ENCODE assay signal across 8 cellular contexts in the genomic region with DNA sequence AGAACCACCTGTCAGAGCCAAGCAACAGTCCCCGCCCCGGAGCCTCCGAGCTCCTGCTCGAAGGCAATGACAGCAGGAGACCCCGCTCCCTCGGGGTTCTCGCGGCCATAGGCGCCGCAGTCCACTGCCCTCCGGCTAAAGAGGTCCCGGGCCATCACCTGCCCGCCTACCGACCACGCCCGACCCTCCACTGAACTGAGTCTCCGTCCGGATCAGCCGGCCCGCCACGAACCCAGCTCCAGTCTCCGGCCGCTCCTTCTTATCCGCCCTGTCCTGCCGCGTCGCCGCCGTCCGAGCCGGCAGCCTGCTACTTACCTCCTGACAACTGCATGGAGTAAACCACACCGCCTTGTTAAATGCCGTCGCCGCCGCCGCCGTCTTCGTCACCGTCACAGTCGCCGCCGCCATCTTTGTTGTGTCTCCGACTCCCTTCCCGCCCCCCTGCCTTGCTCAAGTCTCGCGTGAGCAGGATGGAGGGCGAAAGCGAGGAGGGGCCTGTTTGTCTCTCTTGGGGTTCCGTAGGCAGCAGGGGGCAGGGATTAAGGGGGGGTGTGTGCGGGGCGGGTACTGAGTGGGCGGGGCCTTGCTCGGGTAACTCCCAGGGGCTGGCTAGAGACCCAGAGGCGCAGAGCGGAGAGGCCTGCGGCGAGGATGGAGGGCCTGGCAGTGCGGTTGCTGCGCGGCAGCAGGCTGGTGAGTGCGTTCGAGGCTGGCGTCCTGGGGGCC. TPM values are rescaled to one million over a fixed set of nuclear protein-coding genes. Genes with fewer than 3 reads are reported as not detected.
DNase-seq lines count a peak whose midpoint lies in the region; ATAC-seq and TF ChIP-seq lines count a peak whose summit lies in the region.

TSS of gene ACADSB (plus strand) at position 628 of the 726 bp plus-strand sequence. CDS start at position 652, 24 bp downstream.
A gene with protein sequence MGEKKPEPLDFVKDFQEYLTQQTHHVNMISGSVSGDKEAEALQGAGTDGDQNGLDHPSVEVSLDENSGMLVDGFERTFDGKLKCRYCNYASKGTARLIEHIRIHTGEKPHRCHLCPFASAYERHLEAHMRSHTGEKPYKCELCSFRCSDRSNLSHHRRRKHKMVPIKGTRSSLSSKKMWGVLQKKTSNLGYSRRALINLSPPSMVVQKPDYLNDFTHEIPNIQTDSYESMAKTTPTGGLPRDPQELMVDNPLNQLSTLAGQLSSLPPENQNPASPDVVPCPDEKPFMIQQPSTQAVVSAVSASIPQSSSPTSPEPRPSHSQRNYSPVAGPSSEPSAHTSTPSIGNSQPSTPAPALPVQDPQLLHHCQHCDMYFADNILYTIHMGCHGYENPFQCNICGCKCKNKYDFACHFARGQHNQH (minus strand): TSS at position 417 of the 726 bp plus-strand sequence. CDS start 10,170 bp downstream, outside the sequence.

- peaks cover 43% of the 10 kb centered on the region for H3K4me1 Mint-ChIP-seq in activated T-helper 1 cell treated with anti-CD3 and anti-CD28 coated beads, Interleukin-12 subunit alpha, Interleukin-12 subunit beta, Interleukin-2, Interleukin-4 antibody, amounts not matched to agents 30 ng/mL and 10 ng/mL and 1 ng/mL, durations not matched to agents 14 hours and 24 hours and 36 hours (ENCODE audit: low read depth)
- H3K4me1 Mint-ChIP-seq in naive thymus-derived CD8-positive, alpha-beta T cell = peaks cover 30 to 67% (median 60%) of the 10 kb centered on the region in 4 donors
- peaks cover 19 to 30% of the 10 kb centered on the region in 2 donors for H3K4me1 Mint-ChIP-seq in stimulated activated naive B cell treated with anti-CD40 and anti-IgM and Interleukin-4, amounts not matched to agents 10 μg/mL and 1 μg/mL and 100 μg/mL, for 72 hours

- peak within 1 kb of the TSS; percentile 93 for H2AFZ ChIP-seq in fibroblast of lung (ENCODE audit: low read length)

- peaks cover 5% of the 10 kb centered on the region for H3K4me1 ChIP-seq in fibroblast of lung (ENCODE audit: control insufficient read depth, extremely low read depth, insufficient read depth, low read length)

- H3K36me3 ChIP-seq in fibroblast of lung (ENCODE audit: control insufficient read depth, insufficient read depth, low read length) = no peaks in the 10 kb centered on the region

- no peaks in the 10 kb centered on the region for H3K27me3 Mint-ChIP-seq in activated T-helper 1 cell treated with anti-CD3 and anti-CD28 coated beads, Interleukin-12 subunit alpha, Interleukin-12 subunit beta, Interleukin-2, Interleukin-4 antibody, amounts not matched to agents 30 ng/mL and 10 ng/mL and 1 ng/mL, durations not matched to agents 14 hours and 24 hours and 36 hours (ENCODE audit: insufficient read depth)
- no peaks in the 10 kb centered on the region for H3K27me3 Mint-ChIP-seq in naive thymus-derived CD8-positive, alpha-beta T cell
- no peaks in the 10 kb centered on the region for H3K27me3 Mint-ChIP-seq in stimulated activated naive B cell treated with anti-CD40 and anti-IgM and Interleukin-4, amounts not matched to agents 10 μg/mL and 1 μg/mL and 100 μg/mL, for 72 hours

- POLR2A ChIA-PET in naive thymus-derived CD8-positive, alpha-beta T cell (lab: Charles Lee) = interaction anchor here (0.6 to 4.4 kb wide), 13 partner anchors 9 to 1458 kb away, joined by 3 to 66 read pairs (median 6); partner anchors contain the start of genes BUB3, C10orf88, FAM24B and PSTK

- peak within 1 kb of the TSS; percentile 95 for H3K27ac Mint-ChIP-seq in activated T-helper 1 cell treated with anti-CD3 and anti-CD28 coated beads, Interleukin-12 subunit alpha, Interleukin-12 subunit beta, Interleukin-2, Interleukin-4 antibody, amounts not matched to agents 30 ng/mL and 10 ng/mL and 1 ng/mL, durations not matched to agents 14 hours and 24 hours and 36 hours
- peak within 1 kb of the TSS; percentile 99 to 100 (median 100) for H3K27ac Mint-ChIP-seq in naive thymus-derived CD8-positive, alpha-beta T cell
- peak within 1 kb of the TSS; percentile 99 for H3K27ac Mint-ChIP-seq in stimulated activated naive B cell treated with anti-CD40 and anti-IgM and Interleukin-4, amounts not matched to agents 10 μg/mL and 1 μg/mL and 100 μg/mL, for 72 hours

- peak within 1 kb of the TSS; percentile 96 for H3K4me2 ChIP-seq in fibroblast of lung (ENCODE audit: extremely low read depth, insufficient read depth, low read length)

- H3K79me2 ChIP-seq in fibroblast of lung (ENCODE audit: control insufficient read depth, insufficient read depth, low read length) = peaks cover 39% of the 10 kb centered on the region

- H3K9me3 Mint-ChIP-seq in activated T-helper 1 cell treated with anti-CD3 and anti-CD28 coated beads, Interleukin-12 subunit alpha, Interleukin-12 subunit beta, Interleukin-2, Interleukin-4 antibody, amounts not matched to agents 30 ng/mL and 10 ng/mL and 1 ng/mL, durations not matched to agents 14 hours and 24 hours and 36 hours = no peaks in the 10 kb centered on the region
- no peaks in the 10 kb centered on the region for H3K9me3 Mint-ChIP-seq in naive thymus-derived CD8-positive, alpha-beta T cell
- no peaks in the 10 kb centered on the region for H3K9me3 Mint-ChIP-seq in stimulated activated naive B cell treated with anti-CD40 and anti-IgM and Interleukin-4, amounts not matched to agents 10 μg/mL and 1 μg/mL and 100 μg/mL, for 72 hours

- peak within 1 kb of the TSS; percentile 85 to 100 (median 94) for H3K4me3 ChIP-seq in fibroblast of lung (replicated peaks in 1 of 4; ENCODE audit: control extremely low read depth in 1 of 4, insufficient read depth in 1 of 4, low read depth in 3 of 4, low read length in 4 of 4)

- intact Hi-C loops in activated T-helper 1 cell treated with anti-CD3 and anti-CD28 coated beads, Interleukin-12 subunit alpha, Interleukin-12 subunit beta, Interleukin-2, Interleukin-4 antibody, amounts not matched to agents 30 ng/mL and 10 ng/mL and 1 ng/mL, durations not matched to agents 14 hours and 24 hours and 36 hours (cut with micrococcal nuclease) = loop anchor here (1.0 to 10.0 kb wide), 10 partner anchors 28 to 1908 kb away; partner anchors contain the start of genes ABRAXAS2, ATE1, BUB3 and C10orf88

- peak; percentile 83 to 86 for ATAC-seq in naive thymus-derived CD8-positive, alpha-beta T cell
- peak; percentile 90 to 91 for ATAC-seq in stimulated activated naive B cell treated with anti-CD40 and anti-IgM and Interleukin-4, amounts not matched to agents 10 μg/mL and 1 μg/mL and 100 μg/mL, for 72 hours (replicated peaks)

- H3K36me3 Mint-ChIP-seq in activated T-helper 1 cell treated with anti-CD3 and anti-CD28 coated beads, Interleukin-12 subunit alpha, Interleukin-12 subunit beta, Interleukin-2, Interleukin-4 antibody, amounts not matched to agents 30 ng/mL and 10 ng/mL and 1 ng/mL, durations not matched to agents 14 hours and 24 hours and 36 hours (ENCODE audit: low read depth) = peaks cover 10% of the 10 kb centered on the region
- H3K36me3 Mint-ChIP-seq in naive thymus-derived CD8-positive, alpha-beta T cell = peaks cover 4 to 25% (median 10%) of the 10 kb centered on the region in 3 donors
- H3K36me3 Mint-ChIP-seq in stimulated activated naive B cell treated with anti-CD40 and anti-IgM and Interleukin-4, amounts not matched to agents 10 μg/mL and 1 μg/mL and 100 μg/mL, for 72 hours = peaks cover 5 to 16% of the 10 kb centered on the region in 2 donors

- no peaks in the 10 kb centered on the region for H3K27me3 ChIP-seq in fibroblast of lung (ENCODE audit: control insufficient read depth, insufficient read depth, low read length)

- peak within 1 kb of the TSS; percentile 91 for H3K9ac ChIP-seq in fibroblast of lung (ENCODE audit: insufficient read depth, low read length)

- TF ChIP-seq CTCF in fibroblast of lung (conservative IDR thresholded peaks at IDR 0.05 in 1 of 2, IDR thresholded peaks at IDR 0.05 in 1 of 2; ENCODE audit: low read depth in 1 of 2, low read length in 2 of 2) = no peak

- no peaks in the 10 kb centered on the region for H4K20me1 ChIP-seq in fibroblast of lung (ENCODE audit: control insufficient read depth, extremely low read depth, insufficient read depth, low read length)

- peak within 1 kb of the TSS; percentile 85 for H3K27ac ChIP-seq in fibroblast of lung (ENCODE audit: insufficient read depth, low read length)

- DNase-seq in EH (ENCODE audit: low read depth) (peak; percentile 98), GOT3 (lab: John Stamatoyannopoulos, UW) (peak; percentile 83), LHCN-M2 (ENCODE audit: low read depth) (peak; percentile 97), RPMI7951 (ENCODE audit: low read depth) (peak; percentile 95), fibroblast of lung (ENCODE audit: low read depth in 2 of 2) (peak; percentile 97 to 98)
- peak; percentile 94 for DNase-seq in activated T-helper 1 cell treated with anti-CD3 and anti-CD28 coated beads, Interleukin-12 subunit alpha, Interleukin-12 subunit beta, Interleukin-2, Interleukin-4 antibody, amounts not matched to agents 30 ng/mL and 10 ng/mL and 1 ng/mL, durations not matched to agents 14 hours and 24 hours and 36 hours (ENCODE audit: low spot score)
- peak; percentile 88 to 99 (median 97) for DNase-seq in naive thymus-derived CD8-positive, alpha-beta T cell
- peak; percentile 94 for DNase-seq in stimulated activated naive B cell treated with anti-CD40 and anti-IgM and Interleukin-4, amounts not matched to agents 10 μg/mL and 1 μg/mL and 100 μg/mL, for 72 hours

- no peaks in the 10 kb centered on the region for H3K9me3 ChIP-seq in fibroblast of lung (ENCODE audit: control insufficient read depth, insufficient read depth, low read depth, low read length)

- peak within 1 kb of the TSS; percentile 95 for H3K4me3 Mint-ChIP-seq in activated T-helper 1 cell treated with anti-CD3 and anti-CD28 coated beads, Interleukin-12 subunit alpha, Interleukin-12 subunit beta, Interleukin-2, Interleukin-4 antibody, amounts not matched to agents 30 ng/mL and 10 ng/mL and 1 ng/mL, durations not matched to agents 14 hours and 24 hours and 36 hours
- H3K4me3 Mint-ChIP-seq in naive thymus-derived CD8-positive, alpha-beta T cell = peak within 1 kb of the TSS; percentile 96 to 100 (median 99)
- H3K4me3 Mint-ChIP-seq in stimulated activated naive B cell treated with anti-CD40 and anti-IgM and Interleukin-4, amounts not matched to agents 10 μg/mL and 1 μg/mL and 100 μg/mL, for 72 hours = peak within 1 kb of the TSS; percentile 94 to 97

RNA-seq across cellular contexts. Expression of gene ACADSB, which starts in this region (rescaled TPM):
- total RNA-seq in LHCN-M2 (2014; rRNA removed) (8.4 and 9.2 TPM in 2 replicates), fibroblast of lung (4.9 and 5.6 TPM in 2 replicates)
- polyA plus RNA-seq in LHCN-M2 (2012) = 3.7 TPM
- total RNA-seq in RPMI7951 (2014; rRNA removed; shearing (Covaris generic)) = 3.8 and 4.2 TPM in 2 replicates
- 25.8 and 26.5 TPM in 2 replicates for total RNA-seq in activated T-helper 1 cell treated with anti-CD3 and anti-CD28 coated beads, Interleukin-12 subunit alpha, Interleukin-12 subunit beta, Interleukin-2, Interleukin-4 antibody, amounts not matched to agents 30 ng/mL and 10 ng/mL and 1 ng/mL, durations not matched to agents 14 hours and 24 hours and 36 hours
- 11.1 and 11.3 TPM in 2 replicates for polyA plus RNA-seq in fibroblast of lung
- polyA plus RNA-seq in fibroblast of lung (2012) = 7.4 and 9.5 TPM in 2 replicates
- polyA minus RNA-seq in fibroblast of lung (ENCODE audit: low replicate concordance) = 0.94 and 4.3 TPM in 2 replicates
- 10 to 100 TPM; 46.3 to 46.8 TPM for total RNA-seq in naive thymus-derived CD8-positive, alpha-beta T cell
- polyA plus RNA-seq in naive thymus-derived CD8-positive, alpha-beta T cell = 10 to 100 TPM; 28.3 to 46.4 (median 33.4) TPM

RNA-seq across cellular contexts. Expression of the second gene that starts in this region (rescaled TPM):
- total RNA-seq in LHCN-M2 (2014; rRNA removed) (3.5 and 4.5 TPM in 2 replicates), fibroblast of lung (2.6 and 3.1 TPM in 2 replicates)
- 3.4 TPM for polyA plus RNA-seq in LHCN-M2 (2012)
- total RNA-seq in RPMI7951 (2014; rRNA removed; shearing (Covaris generic)) = 2.6 and 4.4 TPM in 2 replicates
- 17.4 and 21.9 TPM in 2 replicates for total RNA-seq in activated T-helper 1 cell treated with anti-CD3 and anti-CD28 coated beads, Interleukin-12 subunit alpha, Interleukin-12 subunit beta, Interleukin-2, Interleukin-4 antibody, amounts not matched to agents 30 ng/mL and 10 ng/mL and 1 ng/mL, durations not matched to agents 14 hours and 24 hours and 36 hours
- polyA plus RNA-seq in fibroblast of lung = 8.9 and 12.5 TPM in 2 replicates
- polyA plus RNA-seq in fibroblast of lung (2012) = 6.0 and 6.9 TPM in 2 replicates
- polyA minus RNA-seq in fibroblast of lung (ENCODE audit: low replicate concordance) = 1.9 and 4.7 TPM in 2 replicates
- 10 to 100 TPM; 47.3 to 50.5 TPM for total RNA-seq in naive thymus-derived CD8-positive, alpha-beta T cell
- polyA plus RNA-seq in naive thymus-derived CD8-positive, alpha-beta T cell = 10 to 100 TPM; 13.1 to 22.2 (median 15.8) TPM

Comparison
In these comparisons a context has a peak if more than half of its experiments do, and no peak if none do; other contexts are left out.
1. Peak in every context shown above with its lines: DNase-seq, ATAC-seq, H3K4me3 ChIP-seq and H3K27ac ChIP-seq.